ENCODE assay signal across 8 cellular contexts in genomic region chr3:97820780-97821179, GRCh38. TPM values are rescaled to one million over a fixed set of nuclear protein-coding genes. Genes with fewer than 3 reads are reported as not detected.
DNase-seq lines count a peak whose midpoint lies in the region; ATAC-seq, FAIRE-seq and TF ChIP-seq lines count a peak whose summit lies in the region.

No MANE protein-coding gene starts in this region.

- peak overlapping the region; percentile 78 for H3K27ac Mint-ChIP-seq in CD4-positive, alpha-beta T cell

- no peaks in the 10 kb centered on the region for H3K36me3 ChIP-seq in MM.1S (replicated peaks; ENCODE audit: insufficient read depth, low read length)
- no peaks in the 10 kb centered on the region for H3K36me3 ChIP-seq in neuron (ENCODE audit: insufficient read depth, low read length)

- H3K4me1 Mint-ChIP-seq in CD4-positive, alpha-beta T cell (ENCODE audit: low read depth), result peaks cover 21% of the 10 kb centered on the region

- H3K9me2 ChIP-seq in MM.1S (replicated peaks; ENCODE audit: insufficient read depth, low read length), result no peaks in the 10 kb centered on the region

- H3F3A ChIP-seq in MM.1S (ENCODE audit: insufficient read depth, low read length), result peaks cover 13% of the 10 kb centered on the region

- no peak for FAIRE-seq in D721Med (lab: Jason Lieb, UNC)

- no peak for DNase-seq in CD4-positive, alpha-beta T cell
- DNase-seq in MM.1S, result peak; percentile 9
- no peak for DNase-seq in coronary artery (ENCODE audit: low spot score)
- DNase-seq in stimulated activated CD4-positive, alpha-beta T cell treated with anti-CD3 and anti-CD28 coated beads, Interleukin-4, amount 100 ng/mL, for 1 hour, result no peak
- no peak for DNase-seq in D721Med (ENCODE audit: insufficient read length, low spot score)
- DNase-seq in EL, result no peak

- POLR2A ChIA-PET in CD4-positive, alpha-beta T cell (lab: Charles Lee), result interaction anchor here (0.8 to 3.2 kb wide), 17 partner anchors 12 to 772 kb away, joined by 3 to 20 read pairs (median 4); partner anchors contain the start of genes CLDND1, CPOX and RIOX2

- peaks cover 25% of the 10 kb centered on the region for H3K27me3 Mint-ChIP-seq in CD4-positive, alpha-beta T cell

- peak overlapping the region; percentile 57 for H3K9ac ChIP-seq in MM.1S (ENCODE audit: low read length)

- peak overlapping the region; percentile 84 for H3K4me2 ChIP-seq in MM.1S (ENCODE audit: low read depth, low read length)

- H3K27ac ChIP-seq in CD4-positive, alpha-beta T cell (ENCODE audit: low read depth, low read length), result no peak overlapping the region
- H3K27ac ChIP-seq in MM.1S (ENCODE audit: low read length) (peak overlapping the region; percentile 71; the same call in 1 of the 2 replicates), coronary artery (no peak overlapping the region)

- no peaks in the 10 kb centered on the region for H4K20me1 ChIP-seq in MM.1S (ENCODE audit: insufficient read depth, low read length)

- ATAC-seq in CD4-positive, alpha-beta T cell (ENCODE audit: poor library complexity), result no peak
- ATAC-seq in HG03280 (IDR thresholded peaks at IDR 0.05; ENCODE audit: unreplicated experiment), result no peak

- CTCF ChIA-PET in CD4-positive, alpha-beta T cell (lab: Charles Lee), result interaction anchor here (1.0 to 2.0 kb wide), 8 partner anchors 10 to 219 kb away, joined by 3 to 6 read pairs (median 3); partner anchors contain the start of gene ARL6

- peak overlapping the region; percentile 86 for H3K4me3 ChIP-seq in MM.1S (ENCODE audit: low read length)
- peak overlapping the region; percentile 83 for H3K4me3 ChIP-seq in coronary artery
- peak overlapping the region; percentile 80 for H3K4me3 ChIP-seq in neuron (ENCODE audit: low read length)

- H2AFZ ChIP-seq in MM.1S (ENCODE audit: low read length) (peak overlapping the region; percentile 95), neuron (ENCODE audit: low read depth, low read length) (peak overlapping the region; percentile 100)

- H3K4me1 ChIP-seq in MM.1S (ENCODE audit: low read length) (peaks cover 15% of the 10 kb centered on the region), neuron (ENCODE audit: insufficient read depth, low read length) (peaks cover 24% of the 10 kb centered on the region)

- H3K79me2 ChIP-seq in MM.1S (ENCODE audit: low read length), result peaks cover 11% of the 10 kb centered on the region; the same call in 1 of the 2 replicates

- no peaks in the 10 kb centered on the region for H3K9me3 ChIP-seq in CD4-positive, alpha-beta T cell (ENCODE audit: control insufficient read depth, low read length)
- H3K9me3 ChIP-seq in MM.1S (replicated peaks; ENCODE audit: insufficient read depth, low read length) (no peaks in the 10 kb centered on the region), neuron (ENCODE audit: low read length) (no peaks in the 10 kb centered on the region)

- no peak for TF ChIP-seq CTCF in CD4-positive, alpha-beta T cell (IDR thresholded peaks at IDR 0.05)
- TF ChIP-seq CTCF in MM.1S (IDR thresholded peaks at IDR 0.05; ENCODE audit: low read length) (no peak), coronary artery (IDR thresholded peaks at IDR 0.05) (no peak), D721Med (IDR thresholded peaks at IDR 0.05; ENCODE audit: insufficient read depth, missing control alignments) (no peak)

- intact Hi-C loops in CD4-positive, alpha-beta T cell (cut with DNase I, micrococcal nuclease), result loop anchor here (5.0 to 10.0 kb wide), 5 partner anchors 53 to 692 kb away; partner anchors contain the start of gene RIOX2 (in 1 of the 2)

- H3K4me3 Mint-ChIP-seq in CD4-positive, alpha-beta T cell, result peak overlapping the region; percentile 92

- H3K9me3 Mint-ChIP-seq in CD4-positive, alpha-beta T cell, result no peaks in the 10 kb centered on the region

- no peaks in the 10 kb centered on the region for H3K36me3 Mint-ChIP-seq in CD4-positive, alpha-beta T cell (ENCODE audit: low read depth)

- H3K27me3 ChIP-seq in CD4-positive, alpha-beta T cell (ENCODE audit: control insufficient read depth, insufficient read depth, low read length), result no peaks in the 10 kb centered on the region
- no peaks in the 10 kb centered on the region for H3K27me3 ChIP-seq in MM.1S (replicated peaks; ENCODE audit: insufficient read depth, low read length)
- no peaks in the 10 kb centered on the region for H3K27me3 ChIP-seq in neuron (ENCODE audit: insufficient read depth, low read length)

RNA-seq across cellular contexts. Expression of gene CRYBG3, which starts 1.0 kb away (rescaled TPM):
- 1 to 10 TPM; 2.2 to 2.4 TPM for total RNA-seq in CD4-positive, alpha-beta T cell

RNA-seq across cellular contexts. Expression of gene ARL6, which starts 56.2 kb away (rescaled TPM):
- 1 to 10 TPM; 1.3 to 2.1 TPM for total RNA-seq in CD4-positive, alpha-beta T cell
